18 cellular contexts compared by ENCODE assay signal in genomic region chr18:74376523-74376922, GRCh38.
"Had no signal": no experiment of that assay in that cellular context is flagged by ENCODE, and none has a peak within 500 bp of the region (broad histone marks: within the 10 kb centered on the region; RNA-seq: fewer than 3 reads in every experiment).

No MANE protein-coding gene starts in this region.

- H3K27ac ChIP-seq: adrenal gland, breast epithelium, sigmoid colon, SJCRH30, testis, upper lobe of right lung had no signal

- H3K9me3 ChIP-seq: adrenal gland, breast epithelium, sigmoid colon, SJCRH30, testis, upper lobe of right lung had no signal

- H3K4me1 ChIP-seq: adrenal gland, breast epithelium, sigmoid colon, SJCRH30, testis had no signal

- ATAC-seq: activated CD8-positive, alpha-beta T cell treated with anti-CD3 and anti-CD28 coated beads for 36 hours; natural killer cell; stimulated activated effector memory CD8-positive, alpha-beta T cell treated with anti-CD3 and anti-CD28 coated beads, Interleukin-12 subunit alpha, Interleukin-12 subunit beta, amount 100 ng/mL, for 72 hours; upper lobe of right lung had no signal

- H3K27me3 Mint-ChIP-seq: activated CD8-positive, alpha-beta T cell treated with anti-CD3 and anti-CD28 coated beads for 36 hours had no signal

- H3K27ac Mint-ChIP-seq: activated B cell treated with CpG ODN at 0.5 μM for 24 hours; activated CD8-positive, alpha-beta T cell treated with anti-CD3 and anti-CD28 coated beads for 36 hours; natural killer cell; stimulated activated effector memory CD8-positive, alpha-beta T cell treated with anti-CD3 and anti-CD28 coated beads, Interleukin-12 subunit alpha, Interleukin-12 subunit beta, amount 100 ng/mL, for 72 hours; T-helper 2 cell treated with Interferon-gamma antibody and Interleukin-4, amounts not matched to agents 5 μg/mL and 100 μg/mL, for 36 hours had no signal

- H3K36me3 ChIP-seq: adrenal gland, breast epithelium, sigmoid colon, SJCRH30, upper lobe of right lung had no signal

- H3K36me3 Mint-ChIP-seq: natural killer cell had no signal

- H3K27me3 ChIP-seq: adrenal gland, breast epithelium, sigmoid colon, SJCRH30, testis, upper lobe of right lung had no signal

- H3K4me3 ChIP-seq: adrenal gland, breast epithelium, sigmoid colon, SJCRH30, testis, upper lobe of right lung had no signal

- DNase-seq: activated B cell treated with CpG ODN at 0.5 μM for 24 hours; activated CD4-positive, alpha-beta T cell treated with anti-CD3 and anti-CD28 coated beads for 4 hours; activated CD8-positive, alpha-beta T cell treated with anti-CD3 and anti-CD28 coated beads for 36 hours; activated naive CD4-positive, alpha-beta T cell; cerebellar nuclear complex; effector memory CD4-positive, alpha-beta T cell; left ventricle myocardium superior; mesendoderm; natural killer cell; sigmoid colon; SJCRH30; stimulated activated CD4-positive, alpha-beta T cell treated with anti-CD3 and anti-CD28 coated beads, Interleukin-4, amount 100 ng/mL, for 24 hours; testis; upper lobe of right lung had no signal

- H3K9me3 Mint-ChIP-seq: activated B cell treated with CpG ODN at 0.5 μM for 24 hours; natural killer cell; stimulated activated effector memory CD8-positive, alpha-beta T cell treated with anti-CD3 and anti-CD28 coated beads, Interleukin-12 subunit alpha, Interleukin-12 subunit beta, amount 100 ng/mL, for 72 hours; T-helper 2 cell treated with Interferon-gamma antibody and Interleukin-4, amounts not matched to agents 5 μg/mL and 100 μg/mL, for 36 hours had no signal

- H3K4me3 Mint-ChIP-seq: activated B cell treated with CpG ODN at 0.5 μM for 24 hours; activated CD8-positive, alpha-beta T cell treated with anti-CD3 and anti-CD28 coated beads for 36 hours; natural killer cell; stimulated activated effector memory CD8-positive, alpha-beta T cell treated with anti-CD3 and anti-CD28 coated beads, Interleukin-12 subunit alpha, Interleukin-12 subunit beta, amount 100 ng/mL, for 72 hours; T-helper 2 cell treated with Interferon-gamma antibody and Interleukin-4, amounts not matched to agents 5 μg/mL and 100 μg/mL, for 36 hours had no signal
